ENCODE assay signal across 24 cellular contexts in the genomic region with DNA sequence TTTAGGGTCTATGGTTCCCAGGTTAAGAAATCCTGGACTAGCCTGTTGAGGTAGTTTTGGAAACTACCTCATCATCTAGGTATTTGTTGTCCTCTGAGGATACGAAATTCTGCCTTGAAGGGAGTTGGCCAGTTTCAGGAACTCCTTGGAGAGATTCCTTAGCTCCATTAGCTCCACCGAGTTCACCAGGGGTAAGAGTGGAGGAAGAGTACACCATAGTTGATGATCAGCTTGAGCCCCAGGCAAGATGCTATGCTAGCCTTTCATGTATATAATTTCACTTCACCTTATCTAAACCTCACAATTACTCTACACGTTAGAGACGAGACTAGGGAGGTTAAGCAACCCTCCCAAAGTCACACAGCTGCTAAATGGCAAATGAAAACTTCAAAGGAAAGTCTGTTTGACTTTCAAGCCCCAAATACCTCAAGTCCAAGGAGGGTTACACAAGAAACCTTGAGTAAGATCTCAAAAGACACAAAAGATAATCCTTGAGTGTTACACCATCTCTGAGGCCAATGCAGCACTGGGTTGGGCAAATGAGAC.
A peak's percentile ranks its signal among the peaks of the same experiment; 100 is the strongest.
DNase-seq lines count a peak whose midpoint lies in the region; ATAC-seq and TF ChIP-seq lines count a peak whose summit lies in the region.
"Had no signal": no experiment of that assay in that cellular context is flagged by ENCODE, and none has a peak within 500 bp of the region (broad histone marks: within the 10 kb centered on the region; RNA-seq: fewer than 3 reads in every experiment).

No MANE protein-coding gene starts in this region.

- H3K4me3 Mint-ChIP-seq in mesothelial cell of epicardium: no peak overlapping the region
- H3K4me3 Mint-ChIP-seq: activated naive CD8-positive, alpha-beta T cell; activated T-cell treated with anti-CD3 and anti-CD28 coated beads, Interleukin-2, amount 50 U/mL, for 72 hours; HFFc6; nephron; stimulated activated naive CD8-positive, alpha-beta T cell treated with anti-CD3 and anti-CD28 coated beads, Interleukin-15, Interleukin-2, amounts not matched to agents 100 ng/mL and 50 ng/mL, for 24 hours had no signal

- no peak overlapping the region; the same call in 1 of the 2 replicates for H3K4me3 ChIP-seq in Jurkat, Clone E6-1 (ENCODE audit: low read length)
- no peak overlapping the region for H3K4me3 ChIP-seq in Peyer's patch
- H3K4me3 ChIP-seq: SJCRH30, upper lobe of right lung had no signal

- no peaks in the 10 kb centered on the region for H3K36me3 ChIP-seq in Peyer's patch
- H3K36me3 ChIP-seq: SJCRH30, upper lobe of right lung had no signal

- TF ChIP-seq POLR2A in Peyer's patch (IDR thresholded peaks at IDR 0.05): no peak

- H3K9me3 Mint-ChIP-seq in mesothelial cell of epicardium: no peaks in the 10 kb centered on the region
- H3K9me3 Mint-ChIP-seq: activated T-cell treated with anti-CD3 and anti-CD28 coated beads, Interleukin-2, amount 50 U/mL, for 72 hours; HFFc6; nephron had no signal

- DNase-seq in NOMO-1 treated with DMSO at 0.1 percent for 48 hours (lab: John Stamatoyannopoulos, UW; ENCODE audit: unreplicated experiment) (peak; percentile 13), NOMO-1 treated with dmso at 0.1 percent for 144 hours (lab: John Stamatoyannopoulos, UW; ENCODE audit: unreplicated experiment) (no peak), astrocyte of the hippocampus (ENCODE audit: low read depth, low spot score) (peak; percentile 3), mesothelial cell of epicardium (ENCODE audit: low spot score in 2 of 2, unreplicated experiment in 2 of 2) (no peak), Peyer's patch (no peak), medulla oblongata (ENCODE audit: extremely low spot score) (no peak)
- peak; percentile 88 for DNase-seq in Jurkat, Clone E6-1 (ENCODE audit: low read depth, low spot score)
- DNase-seq: 8988T; activated T-cell treated with anti-CD3 and anti-CD28 coated beads, Interleukin-2, amount 50 U/mL, for 72 hours; foreskin melanocyte; HFFc6; hypothalamus; NCI-H1417 treated with DMSO at 0.1 percent for 48 hours; NCI-H524 treated with DMSO at 0.1 percent for 48 hours; OCI-M1; posterior cingulate gyrus; SJCRH30; stimulated activated CD4-positive, alpha-beta T cell treated with anti-CD3 and anti-CD28 coated beads, Interleukin-2, amount 100 ng/mL, for 24 hours; upper lobe of right lung had no signal

- peak overlapping the region; percentile 7 for H3K27ac Mint-ChIP-seq in mesothelial cell of epicardium
- H3K27ac Mint-ChIP-seq: activated naive CD8-positive, alpha-beta T cell; activated T-cell treated with anti-CD3 and anti-CD28 coated beads, Interleukin-2, amount 50 U/mL, for 72 hours; HFFc6; nephron; stimulated activated naive CD8-positive, alpha-beta T cell treated with anti-CD3 and anti-CD28 coated beads, Interleukin-15, Interleukin-2, amounts not matched to agents 100 ng/mL and 50 ng/mL, for 24 hours had no signal

- no peaks in the 10 kb centered on the region for H3K9me3 ChIP-seq in Peyer's patch
- H3K9me3 ChIP-seq: SJCRH30, upper lobe of right lung had no signal

- ATAC-seq in HG02678 (IDR thresholded peaks at IDR 0.05; ENCODE audit: unreplicated experiment): no peak
- ATAC-seq: activated T-cell treated with anti-CD3 and anti-CD28 coated beads, Interleukin-2, amount 50 U/mL, for 72 hours; upper lobe of right lung had no signal

- no peaks in the 10 kb centered on the region for H3K36me3 Mint-ChIP-seq in mesothelial cell of epicardium
- H3K36me3 Mint-ChIP-seq: activated naive CD8-positive, alpha-beta T cell had no signal

- no peak overlapping the region for H3K27ac ChIP-seq in Peyer's patch
- H3K27ac ChIP-seq: KMS-11, SJCRH30, upper lobe of right lung had no signal

- no peak for TF ChIP-seq CTCF in mesothelial cell of epicardium (IDR thresholded peaks at IDR 0.05; ENCODE audit: unreplicated experiment)
- no peak for TF ChIP-seq CTCF in Peyer's patch (IDR thresholded peaks at IDR 0.05)

- no peaks in the 10 kb centered on the region for H3K4me1 ChIP-seq in Peyer's patch
- H3K4me1 ChIP-seq: SJCRH30, upper lobe of right lung had no signal

- no peaks in the 10 kb centered on the region for H3K27me3 ChIP-seq in Peyer's patch
- H3K27me3 ChIP-seq: SJCRH30, upper lobe of right lung had no signal

- peaks cover 21% of the 10 kb centered on the region for H3K4me1 Mint-ChIP-seq in mesothelial cell of epicardium
- H3K4me1 Mint-ChIP-seq: nephron had no signal

- no peaks in the 10 kb centered on the region for H3K27me3 Mint-ChIP-seq in mesothelial cell of epicardium (ENCODE audit: low read depth)
- H3K27me3 Mint-ChIP-seq: activated naive CD8-positive, alpha-beta T cell; stimulated activated naive CD8-positive, alpha-beta T cell treated with anti-CD3 and anti-CD28 coated beads, Interleukin-15, Interleukin-2, amounts not matched to agents 100 ng/mL and 50 ng/mL, for 24 hours had no signal

Comparison
In these comparisons a context has a peak if more than half of its experiments do, and no peak if none do; other contexts are left out.
1. DNase-seq: peak in NOMO-1 treated with DMSO at 0.1 percent for 48 hours (single experiment), Jurkat, Clone E6-1 (single experiment) and astrocyte of the hippocampus (single experiment); none in NOMO-1 treated with dmso at 0.1 percent for 144 hours (single experiment), mesothelial cell of epicardium (0 of 2), Peyer's patch (0 of 3) and medulla oblongata (single experiment).